In genomic region chr1:203625623-203626189, GRCh38 we compare ENCODE assay signal across 8 cellular contexts. TPM values are rescaled to one million over a fixed set of nuclear protein-coding genes. Genes with fewer than 3 reads are reported as not detected.
DNase-seq lines count a peak whose midpoint lies in the region; ATAC-seq and TF ChIP-seq lines count a peak whose summit lies in the region.

No MANE protein-coding gene starts in this region.

- no peaks in the 10 kb centered on the region for H3K36me3 ChIP-seq in SU-DHL-6 (ENCODE audit: low read length)
- no peaks in the 10 kb centered on the region for H3K36me3 ChIP-seq in body of pancreas (replicated peaks in 1 of 2; ENCODE audit: insufficient read depth in 1 of 2, low read depth in 2 of 2)
- H3K36me3 ChIP-seq in spleen = no peaks in the 10 kb centered on the region

- H2AFZ ChIP-seq in SU-DHL-6 (ENCODE audit: low read depth, low read length, severe bottlenecking) = peak overlapping the region; percentile 72

- H3K9me2 ChIP-seq in SU-DHL-6 (replicated peaks; ENCODE audit: insufficient read depth, low read length) = no peaks in the 10 kb centered on the region

- H3K9me3 Mint-ChIP-seq in IgD-negative memory B cell = no peaks in the 10 kb centered on the region

- H3K4me3 ChIP-seq in SU-DHL-6 (ENCODE audit: insufficient read depth, low read length, poor library complexity, severe bottlenecking) = no peak overlapping the region
- no peak overlapping the region for H3K4me3 ChIP-seq in body of pancreas
- peak overlapping the region in 4 of 8 donors; percentile 50 to 87 (median 59) for H3K4me3 ChIP-seq in spleen

- no peaks in the 10 kb centered on the region for H4K20me1 ChIP-seq in SU-DHL-6 (ENCODE audit: low read depth, low read length)

- TF ChIP-seq CTCF in SU-DHL-6 (IDR thresholded peaks at IDR 0.05; ENCODE audit: insufficient read depth, low read length, poor library complexity, severe bottlenecking) = peak; percentile 34
- TF ChIP-seq CTCF in body of pancreas (IDR thresholded peaks at IDR 0.05) = peak in 6 of 7 experiments; percentile 15 to 84 (median 64)
- peak in 9 of 11 experiments; percentile 23 to 72 (median 53) for TF ChIP-seq CTCF in spleen (IDR thresholded peaks at IDR 0.05 in 8 of 11, conservative IDR thresholded peaks at IDR 0.05 in 3 of 11)

- intact Hi-C loops in body of pancreas (cut with DNase I) (no loop called here), spleen (cut with DNase I; ENCODE audit: low total_unique reads) (loop anchor here (10.0 kb wide), 1 partner anchor 79 kb away; no protein-coding TSS in a partner anchor)

- 11 to 14% methylated on average over 7 of the region's 7 CpGs for WGBS in body of pancreas, 2 donors
- WGBS in spleen, 5 donors = 1 to 4% (median 2%) methylated on average over 7 of the region's 7 CpGs

- H3K4me1 Mint-ChIP-seq in IgD-negative memory B cell = peaks cover 27 to 38% (median 27%) of the 10 kb centered on the region in 3 donors

- peak overlapping the region; percentile 49 for H3K4me2 ChIP-seq in SU-DHL-6 (ENCODE audit: low read depth, low read length, poor library complexity, severe bottlenecking)

- no peak overlapping the region for H3K27ac ChIP-seq in SU-DHL-6 (ENCODE audit: low read depth, low read length)
- H3K27ac ChIP-seq in body of pancreas = peak overlapping the region; percentile 87 to 91 (median 88)
- H3K27ac ChIP-seq in spleen = peak overlapping the region in 6 of 8 donors; percentile 32 to 91 (median 82)

- TF ChIP-seq POLR2A in body of pancreas (IDR thresholded peaks at IDR 0.05) (no peak), spleen (IDR thresholded peaks at IDR 0.05) (no peak)

- H3K4me1 ChIP-seq in body of pancreas = peaks cover 43% of the 10 kb centered on the region
- H3K4me1 ChIP-seq in spleen = peaks cover 23 to 64% (median 55%) of the 10 kb centered on the region in 6 donors

- no peaks in the 10 kb centered on the region for H3F3A ChIP-seq in SU-DHL-6 (ENCODE audit: insufficient read depth)

- peak overlapping the region; percentile 32; the same call in 1 of the 2 replicates for H3K9ac ChIP-seq in SU-DHL-6 (ENCODE audit: low read length)

- DNase-seq in DMS79 (lab: John Stamatoyannopoulos, UW) (peak; percentile 36), body of pancreas (peak; percentile 49 to 74 (median 56)), iris pigment epithelial cell (ENCODE audit: low read depth) (peak; percentile 53), spleen (no peak)

- no peaks in the 10 kb centered on the region for H3K36me3 Mint-ChIP-seq in IgD-negative memory B cell

- H3K9me3 ChIP-seq in SU-DHL-6 (ENCODE audit: insufficient read depth, low read length) (no peaks in the 10 kb centered on the region), body of pancreas (no peaks in the 10 kb centered on the region), spleen (no peaks in the 10 kb centered on the region)

- H3K27ac Mint-ChIP-seq in IgD-negative memory B cell = peak overlapping the region; percentile 23 to 97 (median 95)

- peak; percentile 54 for ATAC-seq in body of pancreas
- ATAC-seq in HG02642 (IDR thresholded peaks at IDR 0.05; ENCODE audit: poor library complexity, unreplicated experiment) = no peak
- no peak for ATAC-seq in HG03342 (IDR thresholded peaks at IDR 0.05; ENCODE audit: unreplicated experiment)

- peaks cover 2% of the 10 kb centered on the region for H3K27me3 Mint-ChIP-seq in IgD-negative memory B cell

- no peaks in the 10 kb centered on the region for H3K27me3 ChIP-seq in SU-DHL-6 (ENCODE audit: low read length)
- H3K27me3 ChIP-seq in body of pancreas = no peaks in the 10 kb centered on the region
- H3K27me3 ChIP-seq in spleen (replicated peaks in 1 of 7) = peaks cover 0 to 27% (median 0%) of the 10 kb centered on the region in 7 donors

- H3K4me3 Mint-ChIP-seq in IgD-negative memory B cell = peak overlapping the region; percentile 52 to 94 (median 92)

- no peaks in the 10 kb centered on the region for H3K79me2 ChIP-seq in SU-DHL-6 (ENCODE audit: insufficient read depth, low read length)

RNA-seq across cellular contexts. Expression of gene ATP2B4, which starts 0.9 kb away (rescaled TPM):
- 5.0 TPM for polyA plus RNA-seq in IgD-negative memory B cell
- total RNA-seq in body of pancreas = 10 to 100 TPM; 27.5 to 31.3 TPM
- total RNA-seq in spleen = 10 to 100 TPM; 34.5 to 78.5 (median 55.2) TPM
- polyA plus RNA-seq in spleen = 1 to 10 TPM; 6.2 to 8.6 (median 6.7) TPM
